In the genomic region with DNA sequence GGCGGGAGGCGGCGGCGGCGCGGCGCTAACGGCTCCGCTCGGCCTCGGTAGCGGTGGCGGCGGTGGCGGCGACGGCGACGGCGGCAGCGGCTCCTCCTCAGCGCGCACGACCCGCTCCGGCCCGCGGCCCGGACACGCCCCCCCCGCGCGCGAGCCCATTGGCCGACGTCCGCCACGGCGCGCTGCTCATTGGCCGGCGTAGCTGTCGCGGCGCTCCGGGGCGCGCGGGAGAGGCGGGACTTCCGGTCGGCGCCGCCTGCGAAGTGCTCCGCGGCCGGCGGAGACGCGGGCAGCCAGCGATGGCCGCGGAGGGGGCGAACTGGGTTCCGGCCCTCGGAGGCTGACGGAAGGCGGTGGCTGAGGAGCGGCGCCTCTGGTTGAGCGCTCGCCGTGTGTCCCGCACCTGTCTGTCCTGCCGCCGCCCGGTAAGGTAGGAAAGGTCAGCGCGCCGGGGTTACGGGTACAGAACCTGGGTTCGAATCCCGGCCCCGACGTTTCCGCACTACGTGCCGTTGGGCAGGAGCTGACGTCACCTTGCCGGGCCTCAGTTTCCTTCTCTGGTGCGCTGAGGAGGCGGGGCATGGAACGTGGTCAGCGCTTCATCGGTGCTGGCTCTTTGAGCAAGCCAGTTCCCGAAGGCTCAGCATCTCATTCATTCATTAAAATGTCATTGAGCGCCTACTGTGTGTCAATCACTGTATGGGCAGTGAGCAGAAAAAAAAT, we compare ENCODE assay signal across 8 cellular contexts. TPM values are rescaled to one million over a fixed set of nuclear protein-coding genes. Genes with fewer than 3 reads are reported as not detected.
DNase-seq lines count a peak whose midpoint lies in the region; ATAC-seq and TF ChIP-seq lines count a peak whose summit lies in the region.

A gene (minus strand): TSS at position 108 of the 723 bp plus-strand sequence. CDS start 13,826 bp downstream, outside the sequence.

- TF ChIP-seq EP300 in neural cell (conservative IDR thresholded peaks at IDR 0.05; ENCODE audit: poor library complexity, severe bottlenecking): peak; percentile 65

- TF ChIP-seq POLR2A in Raji (IDR thresholded peaks at IDR 0.05; ENCODE audit: insufficient read depth, low read depth, low read length): peak; percentile 83

- no peaks in the 10 kb centered on the region for H3K36me3 ChIP-seq in neural cell (ENCODE audit: insufficient read depth, low read length)

- H4K20me1 ChIP-seq in neural cell (ENCODE audit: insufficient read depth): peaks cover 14% of the 10 kb centered on the region

- peak within 1 kb of the TSS; percentile 84 for H3K9ac ChIP-seq in neural cell (ENCODE audit: low read length)

- no peaks in the 10 kb centered on the region for H3K9me3 ChIP-seq in neural cell (ENCODE audit: low read length)

- H3K79me2 ChIP-seq in neural cell (replicated peaks; ENCODE audit: insufficient read depth, low read length): peaks cover 44% of the 10 kb centered on the region

- H3K4me2 ChIP-seq in neural cell (ENCODE audit: low read length): peak within 1 kb of the TSS; percentile 94

- H3K27ac ChIP-seq in neural cell (ENCODE audit: low read length): peak within 1 kb of the TSS; percentile 82

- no peaks in the 10 kb centered on the region for H3F3A ChIP-seq in neural cell (ENCODE audit: insufficient read depth, low read length, poor library complexity, severe bottlenecking)

- ATAC-seq in GM21737 (IDR thresholded peaks at IDR 0.05; ENCODE audit: unreplicated experiment): peak; percentile 67
- peak; percentile 93 for ATAC-seq in stimulated activated naive CD8-positive, alpha-beta T cell treated with anti-CD3 and anti-CD28 coated beads, Interleukin-15, amount 100 ng/mL, for 72 hours

- DNase-seq in DMS53 (lab: John Stamatoyannopoulos, UW): peak; percentile 95
- DNase-seq in Kasumi-1 (lab: John Stamatoyannopoulos, UW): peak; percentile 63 to 71
- DNase-seq in activated effector memory CD4-positive, alpha-beta T cell treated with Interleukin-2 at 50 U/mL for 16 hours: peak; percentile 86
- peak; percentile 68 for DNase-seq in fibroblast of the conjunctiva (ENCODE audit: low read depth)
- DNase-seq in stimulated activated naive CD8-positive, alpha-beta T cell treated with anti-CD3 and anti-CD28 coated beads, Interleukin-15, amount 100 ng/mL, for 72 hours: peak; percentile 91 to 92

- peaks cover 39% of the 10 kb centered on the region for H3K4me1 Mint-ChIP-seq in stimulated activated naive CD8-positive, alpha-beta T cell treated with anti-CD3 and anti-CD28 coated beads, Interleukin-15, amount 100 ng/mL, for 72 hours

- TF ChIP-seq RAD21 in neural cell (conservative IDR thresholded peaks at IDR 0.05): peak; percentile 11

- no peaks in the 10 kb centered on the region for H3K27me3 Mint-ChIP-seq in stimulated activated naive CD8-positive, alpha-beta T cell treated with anti-CD3 and anti-CD28 coated beads, Interleukin-15, amount 100 ng/mL, for 72 hours

- H3K27me3 ChIP-seq in neural cell (ENCODE audit: insufficient read depth, low read depth, low read length): no peaks in the 10 kb centered on the region

- peak within 1 kb of the TSS; percentile 94 for H3K4me3 ChIP-seq in neural cell (ENCODE audit: low read length)

- H3K9me3 Mint-ChIP-seq in stimulated activated naive CD8-positive, alpha-beta T cell treated with anti-CD3 and anti-CD28 coated beads, Interleukin-15, amount 100 ng/mL, for 72 hours: no peaks in the 10 kb centered on the region

- H3K27ac Mint-ChIP-seq in stimulated activated naive CD8-positive, alpha-beta T cell treated with anti-CD3 and anti-CD28 coated beads, Interleukin-15, amount 100 ng/mL, for 72 hours: peak within 1 kb of the TSS; percentile 87 to 90

- peak within 1 kb of the TSS; percentile 95 to 98 for H3K4me3 Mint-ChIP-seq in stimulated activated naive CD8-positive, alpha-beta T cell treated with anti-CD3 and anti-CD28 coated beads, Interleukin-15, amount 100 ng/mL, for 72 hours

- TF ChIP-seq CTCF in neural cell (IDR thresholded peaks at IDR 0.05; ENCODE audit: poor library complexity, severe bottlenecking): peak; percentile 21

- no peaks in the 10 kb centered on the region for H3K9me2 ChIP-seq in neural cell (ENCODE audit: insufficient read depth, low read length)

- peak within 1 kb of the TSS; percentile 82 for H2AFZ ChIP-seq in neural cell (ENCODE audit: low read depth, low read length)

TF ChIP-seq in neural cell, 6 proteins besides CTCF, POLR2A, EP300 and RAD21:
- TF ChIP-seq MXI1 (conservative IDR thresholded peaks at IDR 0.05; ENCODE audit: poor library complexity, severe bottlenecking): peak; percentile 59
- TF ChIP-seq POLR2AphosphoS5 (IDR thresholded peaks at IDR 0.05): peak; percentile 87
- TF ChIP-seq, protein P1, sequence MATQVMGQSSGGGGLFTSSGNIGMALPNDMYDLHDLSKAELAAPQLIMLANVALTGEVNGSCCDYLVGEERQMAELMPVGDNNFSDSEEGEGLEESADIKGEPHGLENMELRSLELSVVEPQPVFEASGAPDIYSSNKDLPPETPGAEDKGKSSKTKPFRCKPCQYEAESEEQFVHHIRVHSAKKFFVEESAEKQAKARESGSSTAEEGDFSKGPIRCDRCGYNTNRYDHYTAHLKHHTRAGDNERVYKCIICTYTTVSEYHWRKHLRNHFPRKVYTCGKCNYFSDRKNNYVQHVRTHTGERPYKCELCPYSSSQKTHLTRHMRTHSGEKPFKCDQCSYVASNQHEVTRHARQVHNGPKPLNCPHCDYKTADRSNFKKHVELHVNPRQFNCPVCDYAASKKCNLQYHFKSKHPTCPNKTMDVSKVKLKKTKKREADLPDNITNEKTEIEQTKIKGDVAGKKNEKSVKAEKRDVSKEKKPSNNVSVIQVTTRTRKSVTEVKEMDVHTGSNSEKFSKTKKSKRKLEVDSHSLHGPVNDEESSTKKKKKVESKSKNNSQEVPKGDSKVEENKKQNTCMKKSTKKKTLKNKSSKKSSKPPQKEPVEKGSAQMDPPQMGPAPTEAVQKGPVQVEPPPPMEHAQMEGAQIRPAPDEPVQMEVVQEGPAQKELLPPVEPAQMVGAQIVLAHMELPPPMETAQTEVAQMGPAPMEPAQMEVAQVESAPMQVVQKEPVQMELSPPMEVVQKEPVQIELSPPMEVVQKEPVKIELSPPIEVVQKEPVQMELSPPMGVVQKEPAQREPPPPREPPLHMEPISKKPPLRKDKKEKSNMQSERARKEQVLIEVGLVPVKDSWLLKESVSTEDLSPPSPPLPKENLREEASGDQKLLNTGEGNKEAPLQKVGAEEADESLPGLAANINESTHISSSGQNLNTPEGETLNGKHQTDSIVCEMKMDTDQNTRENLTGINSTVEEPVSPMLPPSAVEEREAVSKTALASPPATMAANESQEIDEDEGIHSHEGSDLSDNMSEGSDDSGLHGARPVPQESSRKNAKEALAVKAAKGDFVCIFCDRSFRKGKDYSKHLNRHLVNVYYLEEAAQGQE (IDR thresholded peaks at IDR 0.05; ENCODE audit: borderline replicate concordance): peak; percentile 78
- TF ChIP-seq TAF1 (IDR thresholded peaks at IDR 0.05; ENCODE audit: low read depth): no peak

RNA-seq across cellular contexts. Expression of the gene that starts here (rescaled TPM):
- polyA plus RNA-seq in neural cell: 18.4 and 19.1 TPM in 2 replicates
- 29.7 and 55.3 TPM in 2 replicates for polyA minus RNA-seq in neural cell

Comparison
In these comparisons a context has a peak if more than half of its experiments do, and no peak if none do; other contexts are left out.
1. Peak in every context shown above with its lines: DNase-seq, ATAC-seq, H3K4me3 ChIP-seq and H3K27ac ChIP-seq.